1 cellular context compared by ENCODE assay signal in genomic region chr4:2365054-2365912, GRCh38.
TF ChIP-seq lines count a peak whose summit lies in the region.

No MANE protein-coding gene starts in this region.

TF ChIP-seq in K562, 482 proteins besides CTCF, POLR2A, EP300 and RAD21 (continued from another document and continues in another):
- TF ChIP-seq HNRNPLL (IDR thresholded peaks at IDR 0.05; ENCODE audit: low read depth, low read length, poor library complexity, severe bottlenecking): no peak
- TF ChIP-seq CEBPG (CRISPR knock-in tag; IDR thresholded peaks at IDR 0.05): no peak
- no peak for TF ChIP-seq CEBPG (tag; conservative IDR thresholded peaks at IDR 0.05 in 1 of 2, IDR thresholded peaks at IDR 0.05 in 1 of 2)
- TF ChIP-seq ZNF740 (CRISPR knock-in tag; IDR thresholded peaks at IDR 0.05): 0 out of 2 replicates have a peak, but pooled peaks have one; percentile 35
- no peak for TF ChIP-seq ZNF740 (tag; IDR thresholded peaks at IDR 0.05)
- no peak for TF ChIP-seq ILK (tag; IDR thresholded peaks at IDR 0.05; ENCODE audit: borderline replicate concordance, low read depth)
- no peak for TF ChIP-seq ZBED1 (IDR thresholded peaks at IDR 0.05)
- no peak for TF ChIP-seq NKRF (IDR thresholded peaks at IDR 0.05; ENCODE audit: borderline replicate concordance)
- TF ChIP-seq TOE1 (IDR thresholded peaks at IDR 0.05; ENCODE audit: borderline replicate concordance): no peak
- no peak for TF ChIP-seq TOE1 (CRISPR knock-in tag; IDR thresholded peaks at IDR 0.05; ENCODE audit: borderline replicate concordance, low read depth)
- peak; percentile 30; the same call in 1 of the 2 replicates for TF ChIP-seq NFIC (IDR thresholded peaks at IDR 0.05)
- no peak for TF ChIP-seq FOXJ2 (tag; IDR thresholded peaks at IDR 0.05)
- no peak for TF ChIP-seq RNF2 (IDR thresholded peaks at IDR 0.05)
- TF ChIP-seq MECOM (CRISPR knock-in tag; IDR thresholded peaks at IDR 0.05): no peak
- no peak for TF ChIP-seq ZNF707 (CRISPR knock-in tag; conservative IDR thresholded peaks at IDR 0.05)
- peak; percentile 52; the same call in 1 of the 2 replicates for TF ChIP-seq ZBTB7A (IDR thresholded peaks at IDR 0.05; ENCODE audit: borderline replicate concordance, control insufficient read depth, low read depth, low read length)
- peak; percentile 57; the same call in 1 of the 2 replicates for TF ChIP-seq PKNOX1 (IDR thresholded peaks at IDR 0.05)
- no peak; the same call in 1 of the 2 replicates for TF ChIP-seq GABPB1 (CRISPR knock-in tag; IDR thresholded peaks at IDR 0.05)
- no peak for TF ChIP-seq ZNF280B (CRISPR knock-in tag; IDR thresholded peaks at IDR 0.05)
- TF ChIP-seq E2F5 (CRISPR knock-in tag; IDR thresholded peaks at IDR 0.05): no peak
- TF ChIP-seq BACH1 (tag; IDR thresholded peaks at IDR 0.05): no peak
- TF ChIP-seq PATZ1 (CRISPR knock-in tag; IDR thresholded peaks at IDR 0.05; ENCODE audit: borderline replicate concordance): no peak
- TF ChIP-seq MAX (CRISPR knock-in tag; IDR thresholded peaks at IDR 0.05): peak; percentile 67
- no peak for TF ChIP-seq ZNF551 (CRISPR knock-in tag; IDR thresholded peaks at IDR 0.05)
- TF ChIP-seq FOXK2 (conservative IDR thresholded peaks at IDR 0.05 in 1 of 2, IDR thresholded peaks at IDR 0.05 in 1 of 2; ENCODE audit: low read depth in 2 of 2): no peak
- no peak for TF ChIP-seq TAF9B (IDR thresholded peaks at IDR 0.05; ENCODE audit: partially characterized antibody)
- no peak for TF ChIP-seq CREM (IDR thresholded peaks at IDR 0.05; ENCODE audit: low read depth)
- TF ChIP-seq ZNF24 (IDR thresholded peaks at IDR 0.05): no peak
- TF ChIP-seq ZNF778 (CRISPR knock-in tag; IDR thresholded peaks at IDR 0.05): no peak
- TF ChIP-seq BHLHE40 (IDR thresholded peaks at IDR 0.05; ENCODE audit: low read length): peak; percentile 91
- TF ChIP-seq MAZ (CRISPR knock-in tag; conservative IDR thresholded peaks at IDR 0.05 in 1 of 2, IDR thresholded peaks at IDR 0.05 in 1 of 2): peak in 1 of 2 experiments; percentile 45; a peak in 1 of 4 replicates
- TF ChIP-seq ZNF354B (CRISPR knock-in tag; IDR thresholded peaks at IDR 0.05): no peak
- no peak for TF ChIP-seq ZNF589 (CRISPR knock-in tag; IDR thresholded peaks at IDR 0.05; ENCODE audit: low read depth)
- TF ChIP-seq ZNF444 (CRISPR knock-in tag; IDR thresholded peaks at IDR 0.05): no peak
- no peak for TF ChIP-seq KLF13 (tag; IDR thresholded peaks at IDR 0.05; ENCODE audit: borderline replicate concordance, low read depth)
- TF ChIP-seq RFX5 (IDR thresholded peaks at IDR 0.05; ENCODE audit: low read depth, low read length): no peak
- TF ChIP-seq HNRNPL (IDR thresholded peaks at IDR 0.05; ENCODE audit: low read depth, low read length): no peak
- no peak for TF ChIP-seq HOXB6 (CRISPR knock-in tag; IDR thresholded peaks at IDR 0.05; ENCODE audit: borderline replicate concordance)
- no peak for TF ChIP-seq SIN3B (IDR thresholded peaks at IDR 0.05; ENCODE audit: low read depth)
- no peak for TF ChIP-seq CC2D1A (IDR thresholded peaks at IDR 0.05)
- TF ChIP-seq PURB (CRISPR knock-in tag; IDR thresholded peaks at IDR 0.05; ENCODE audit: low read depth): no peak
- TF ChIP-seq MTA2 (IDR thresholded peaks at IDR 0.05; ENCODE audit: low read depth): no peak
- TF ChIP-seq CHD4 (IDR thresholded peaks at IDR 0.05; ENCODE audit: insufficient read depth, insufficient replicate concordance, low read depth, low read length, poor library complexity, severe bottlenecking): no peak
- TF ChIP-seq ZNF717 (CRISPR knock-in tag; IDR thresholded peaks at IDR 0.05): no peak
- TF ChIP-seq ZMIZ1 (IDR thresholded peaks at IDR 0.05; ENCODE audit: low read depth in 2 of 2, low read length in 2 of 2): no peak
- TF ChIP-seq ZBTB5 (IDR thresholded peaks at IDR 0.05): no peak
- no peak for TF ChIP-seq U2AF2 (optimal IDR thresholded peaks at IDR 0.05; ENCODE audit: low read depth, low read length)
- TF ChIP-seq SAFB (IDR thresholded peaks at IDR 0.05; ENCODE audit: borderline replicate concordance, low read depth, low read length): no peak
- no peak for TF ChIP-seq HDAC3 (IDR thresholded peaks at IDR 0.05; ENCODE audit: borderline replicate concordance, partially characterized antibody)
- TF ChIP-seq SREBF2 (CRISPR knock-in tag; IDR thresholded peaks at IDR 0.05): no peak
- no peak for TF ChIP-seq CBX2 (IDR thresholded peaks at IDR 0.05; ENCODE audit: insufficient read depth, low read length, poor library complexity, severe bottlenecking)
- no peak for TF ChIP-seq YBX1 (IDR thresholded peaks at IDR 0.05)
- TF ChIP-seq ZBTB34 (CRISPR knock-in tag; IDR thresholded peaks at IDR 0.05): no peak
